9 cellular contexts compared by ENCODE assay signal in genomic region chr13:75368167-75368566, GRCh38.
A peak's percentile ranks its signal among the peaks of the same experiment; 100 is the strongest.
DNase-seq lines count a peak whose midpoint lies in the region; ATAC-seq and TF ChIP-seq lines count a peak whose summit lies in the region.
"Had no signal": no experiment of that assay in that cellular context is flagged by ENCODE, and none has a peak within 500 bp of the region (broad histone marks: within the 10 kb centered on the region; RNA-seq: fewer than 3 reads in every experiment).

No MANE protein-coding gene starts in this region.

- peak overlapping the region in 1 of 2 donors; percentile 96 for H3K27ac Mint-ChIP-seq in natural killer cell treated with Interleukin-12 subunit alpha and Interleukin-12 subunit beta and Interleukin-15 and Interleukin-18, amount 100 ng/mL, for 72 hours
- H3K27ac Mint-ChIP-seq in natural killer cell = no peak overlapping the region
- H3K27ac Mint-ChIP-seq: CD8-positive, alpha-beta memory T cell had no signal

- peaks cover 54% of the 10 kb centered on the region for H3K4me1 ChIP-seq in mammary epithelial cell (ENCODE audit: insufficient read depth, low read length)
- peaks cover 0 to 10% of the 10 kb centered on the region in 2 donors for H3K4me1 ChIP-seq in uterus

- peak in 1 of 2 donors; percentile 43 for ATAC-seq in natural killer cell treated with Interleukin-12 subunit alpha and Interleukin-12 subunit beta and Interleukin-15 and Interleukin-18, amount 100 ng/mL, for 72 hours
- ATAC-seq in natural killer cell = no peak
- ATAC-seq in HG02571 (IDR thresholded peaks at IDR 0.05; ENCODE audit: unreplicated experiment) = no peak
- ATAC-seq in activated CD4-positive, CD25-positive, alpha-beta regulatory T cell treated with anti-CD3 and anti-CD28 coated beads, Interleukin-2, amount 50 U/mL, for 24 hours = no peak

- no peak for DNase-seq in natural killer cell treated with Interleukin-12 subunit alpha and Interleukin-12 subunit beta and Interleukin-15 and Interleukin-18, amount 100 ng/mL, for 72 hours (ENCODE audit: low spot score)
- no peak for DNase-seq in natural killer cell
- DNase-seq in mammary epithelial cell = peak; percentile 62
- peak; percentile 34 for DNase-seq in left kidney (ENCODE audit: low read depth, low spot score)
- DNase-seq in uterus = peak in 1 of 2 donors; percentile 61
- no peak for DNase-seq in SKM-1 treated with dmso at 0.1 percent for 144 hours (lab: John Stamatoyannopoulos, UW; ENCODE audit: unreplicated experiment)
- DNase-seq: CD8-positive, alpha-beta memory T cell had no signal

- H3K4me3 ChIP-seq in mammary epithelial cell (replicated peaks in 1 of 3; ENCODE audit: insufficient read depth in 1 of 3, low read depth in 2 of 3, low read length in 3 of 3) = no peak overlapping the region
- no peak overlapping the region for H3K4me3 ChIP-seq in uterus

- peak overlapping the region; percentile 1 for H3K4me3 Mint-ChIP-seq in natural killer cell treated with Interleukin-12 subunit alpha and Interleukin-12 subunit beta and Interleukin-15 and Interleukin-18, amount 100 ng/mL, for 72 hours
- H3K4me3 Mint-ChIP-seq in natural killer cell = no peak overlapping the region
- H3K4me3 Mint-ChIP-seq: CD8-positive, alpha-beta memory T cell had no signal

- H2AFZ ChIP-seq in mammary epithelial cell (ENCODE audit: low read depth, low read length) = peak overlapping the region; percentile 32

- dilution Hi-C loops in mammary epithelial cell (cut with HindIII; ENCODE audit: low sequenced_read_pairs) = no loop called here

- H4K20me1 ChIP-seq in mammary epithelial cell (ENCODE audit: insufficient read depth, low read length) = no peaks in the 10 kb centered on the region

- H3K79me2 ChIP-seq in mammary epithelial cell (ENCODE audit: insufficient read depth, low read length) = peaks cover 9% of the 10 kb centered on the region

- CTCF ChIA-PET in mammary epithelial cell (lab: Charles Lee; ENCODE audit: low non-redundant PET) = interaction anchor here (0.7 kb wide), 1 partner anchor 99 kb away, joined by 3 read pairs; no protein-coding TSS in a partner anchor

- BruUV-seq in mammary epithelial cell (replicated peaks; lab: Mats Ljungman, UMichigan) = no TSS peak

- no peak for TF ChIP-seq CTCF in natural killer cell (IDR thresholded peaks at IDR 0.05)
- TF ChIP-seq CTCF in mammary epithelial cell (conservative IDR thresholded peaks at IDR 0.05 in 1 of 2, IDR thresholded peaks at IDR 0.05 in 1 of 2; ENCODE audit: extremely low read depth in 1 of 2, insufficient read depth in 1 of 2, low read depth in 1 of 2, low read length in 2 of 2) = no peak
- TF ChIP-seq CTCF in uterus (IDR thresholded peaks at IDR 0.05) = no peak

- H3K4me2 ChIP-seq in mammary epithelial cell (ENCODE audit: insufficient read depth, low read depth, low read length) = peak overlapping the region; percentile 51

- H3K36me3 Mint-ChIP-seq in natural killer cell treated with Interleukin-12 subunit alpha and Interleukin-12 subunit beta and Interleukin-15 and Interleukin-18, amount 100 ng/mL, for 72 hours = no peaks in the 10 kb centered on the region
- no peaks in the 10 kb centered on the region for H3K36me3 Mint-ChIP-seq in natural killer cell
- H3K36me3 Mint-ChIP-seq: CD8-positive, alpha-beta memory T cell had no signal

- H3K27ac ChIP-seq in mammary epithelial cell (ENCODE audit: insufficient read depth, low read depth, low read length) = peak overlapping the region; percentile 54
- H3K27ac ChIP-seq in uterus = peak overlapping the region; percentile 46 to 64

- no peak for TF ChIP-seq POLR2A in uterus (IDR thresholded peaks at IDR 0.05)

- peaks cover 19 to 31% of the 10 kb centered on the region in 2 donors for H3K4me1 Mint-ChIP-seq in natural killer cell treated with Interleukin-12 subunit alpha and Interleukin-12 subunit beta and Interleukin-15 and Interleukin-18, amount 100 ng/mL, for 72 hours (ENCODE audit: low read depth in 2 of 2)
- peaks cover 18% of the 10 kb centered on the region in 2 donors for H3K4me1 Mint-ChIP-seq in natural killer cell

- no peaks in the 10 kb centered on the region for H3K9me3 Mint-ChIP-seq in natural killer cell treated with Interleukin-12 subunit alpha and Interleukin-12 subunit beta and Interleukin-15 and Interleukin-18, amount 100 ng/mL, for 72 hours
- no peaks in the 10 kb centered on the region for H3K9me3 Mint-ChIP-seq in natural killer cell
- H3K9me3 Mint-ChIP-seq: CD8-positive, alpha-beta memory T cell had no signal

- H3K27me3 Mint-ChIP-seq in natural killer cell treated with Interleukin-12 subunit alpha and Interleukin-12 subunit beta and Interleukin-15 and Interleukin-18, amount 100 ng/mL, for 72 hours = no peaks in the 10 kb centered on the region
- no peaks in the 10 kb centered on the region for H3K27me3 Mint-ChIP-seq in natural killer cell (ENCODE audit: low read depth in 2 of 2)

- in situ Hi-C loops in mammary epithelial cell (cut with MboI; ENCODE audit: low sequenced_read_pairs in 2 of 2) = loop anchor here in 1 of 2 donors (10.0 kb wide), 1 partner anchor 177 kb away; the partner anchor contains the start of gene UCHL3

- H3K27me3 ChIP-seq in mammary epithelial cell (ENCODE audit: insufficient read depth, low read length) = no peaks in the 10 kb centered on the region
- no peaks in the 10 kb centered on the region for H3K27me3 ChIP-seq in uterus

- no peak overlapping the region for H3K9ac ChIP-seq in mammary epithelial cell (ENCODE audit: insufficient read depth, low read length)

- 19% methylated on average over 3 of the region's 3 CpGs for WGBS in mammary epithelial cell (ENCODE audit: low coverage, missing lambda C conversion rate)

- H3K9me3 ChIP-seq in mammary epithelial cell (replicated peaks; ENCODE audit: insufficient read depth, low read length) = no peaks in the 10 kb centered on the region
- no peaks in the 10 kb centered on the region for H3K9me3 ChIP-seq in uterus

- H3K36me3 ChIP-seq in mammary epithelial cell (ENCODE audit: insufficient read depth, low read length) = no peaks in the 10 kb centered on the region
- H3K36me3 ChIP-seq in uterus = no peaks in the 10 kb centered on the region

- intact Hi-C loops in natural killer cell (cut with micrococcal nuclease) (loop anchor here (5.0 kb wide), 2 partner anchors 114 to 169 kb away; partner anchors contain the start of genes COMMD6 and TBC1D4), mammary epithelial cell (cut with micrococcal nuclease) (no loop called here), uterus (cut with DNase I; ENCODE audit: low total_unique reads) (no loop called here)

Comparison
In these comparisons a context has a peak if more than half of its experiments do, and no peak if none do; other contexts are left out.
1. DNase-seq: peak in mammary epithelial cell (single experiment) and left kidney (single experiment); none in natural killer cell treated with Interleukin-12 subunit alpha and Interleukin-12 subunit beta and Interleukin-15 and Interleukin-18, amount 100 ng/mL, for 72 hours (single experiment), natural killer cell (single experiment) and SKM-1 treated with dmso at 0.1 percent for 144 hours (single experiment).